In genomic region chr17:17079761-17080160, GRCh38 we compare ENCODE assay signal across 11 cellular contexts. TPM values are rescaled to one million over a fixed set of nuclear protein-coding genes. Genes with fewer than 3 reads are reported as not detected.
DNase-seq lines count a peak whose midpoint lies in the region; ATAC-seq, FAIRE-seq and TF ChIP-seq lines count a peak whose summit lies in the region.
"Had no signal": no experiment of that assay in that cellular context is flagged by ENCODE, and none has a peak within 500 bp of the region (broad histone marks: within the 10 kb centered on the region; RNA-seq: fewer than 3 reads in every experiment).

No MANE protein-coding gene starts in this region.

- peak overlapping the region; percentile 13 to 47 for H3K27ac ChIP-seq in coronary artery
- H3K27ac ChIP-seq in keratinocyte (ENCODE audit: control insufficient read depth, insufficient read depth, low read length) = no peak overlapping the region
- H3K27ac ChIP-seq in psoas muscle = peak overlapping the region; percentile 25

- no peaks in the 10 kb centered on the region for H3K27me3 ChIP-seq in keratinocyte (ENCODE audit: control insufficient read depth, extremely low read depth, insufficient read depth, low read length)
- H3K27me3 ChIP-seq in psoas muscle (ENCODE audit: insufficient read depth in 3 of 3, low read length in 2 of 3) = no peaks in the 10 kb centered on the region

- peak; percentile 46 for FAIRE-seq in keratinocyte (lab: Jason Lieb, UNC)

- peaks cover 36 to 66% of the 10 kb centered on the region in 2 experiments for H3K36me3 ChIP-seq in keratinocyte (ENCODE audit: control insufficient read depth in 2 of 2, extremely low read depth in 1 of 2, insufficient read depth in 2 of 2, low read length in 2 of 2)
- H3K36me3 ChIP-seq in psoas muscle (ENCODE audit: insufficient read depth in 1 of 2, low read depth in 1 of 2) = peaks cover 3 to 54% of the 10 kb centered on the region in 2 donors

- TF ChIP-seq CTCF in coronary artery (IDR thresholded peaks at IDR 0.05) = no peak
- no peak for TF ChIP-seq CTCF in keratinocyte (optimal IDR thresholded peaks at IDR 0.05 in 1 of 3, IDR thresholded peaks at IDR 0.05 in 1 of 3, conservative IDR thresholded peaks at IDR 0.05 in 1 of 3; ENCODE audit: extremely low read depth in 1 of 3, insufficient read depth in 2 of 3, low read length in 3 of 3)
- TF ChIP-seq CTCF in psoas muscle (IDR thresholded peaks at IDR 0.05) = no peak

- peak; percentile 54 for DNase-seq in DMS79 (lab: John Stamatoyannopoulos, UW)
- DNase-seq in coronary artery (ENCODE audit: low spot score) = no peak
- DNase-seq in keratinocyte (ENCODE audit: low read depth, low spot score) = no peak
- DNase-seq in psoas muscle = peak; percentile 51 to 78
- DNase-seq in stimulated activated CD4-positive, alpha-beta T cell treated with anti-CD3 and anti-CD28 coated beads, Interleukin-12 subunit alpha, Interleukin-12 subunit beta, amount 100 ng/mL, for 4 hours = no peak
- no peak for DNase-seq in mucosa of gallbladder (ENCODE audit: low spot score)
- DNase-seq in NCI-H2171 (lab: John Stamatoyannopoulos, UW) = no peak
- no peak for DNase-seq in NCI-H2081 (lab: John Stamatoyannopoulos, UW)
- DNase-seq: activated CD8-positive, alpha-beta memory T cell treated with anti-CD3 and anti-CD28 coated beads, Interleukin-2, amount 50 U/mL, for 48 hours; naive thymus-derived CD4-positive, alpha-beta T cell; NCI-H1417 had no signal

- dilution Hi-C loops in keratinocyte (cut with MboI; ENCODE audit: extremely low pct_ligation_motif_present, low sequenced_read_pairs) = no loop called here

- peaks cover 6% of the 10 kb centered on the region for H3K9me1 ChIP-seq in keratinocyte (ENCODE audit: control insufficient read depth, extremely low read depth, insufficient read depth, low read length)

- H3K9me3 ChIP-seq in keratinocyte (ENCODE audit: control insufficient read depth, low read depth, low read length) (no peaks in the 10 kb centered on the region), psoas muscle (no peaks in the 10 kb centered on the region)

- 22 to 37% (median 22%) methylated on average over 6 of the region's 6 CpGs for WGBS in psoas muscle, 3 donors

- H2AFZ ChIP-seq in keratinocyte (ENCODE audit: control insufficient read depth, low read length) = no peak overlapping the region

- H3K4me3 ChIP-seq in coronary artery (peak overlapping the region; percentile 26), keratinocyte (ENCODE audit: control insufficient read depth in 2 of 3, extremely low read depth in 1 of 3, insufficient read depth in 2 of 3, low read depth in 1 of 3, low read length in 3 of 3) (no peak overlapping the region), psoas muscle (no peak overlapping the region)

- no peak overlapping the region for H3K9ac ChIP-seq in keratinocyte (ENCODE audit: control insufficient read depth, extremely low read depth, insufficient read depth, low read length)

- H3K4me2 ChIP-seq in keratinocyte (ENCODE audit: control insufficient read depth, extremely low read depth, insufficient read depth, low read depth, low read length) = no peak overlapping the region

- peak; percentile 27 to 77 (median 64) for ATAC-seq in psoas muscle
- ATAC-seq: naive thymus-derived CD4-positive, alpha-beta T cell had no signal

- H3K4me1 ChIP-seq in keratinocyte (ENCODE audit: control insufficient read depth, extremely low read depth, insufficient read depth, low read length) = peaks cover 22% of the 10 kb centered on the region
- H3K4me1 ChIP-seq in psoas muscle = peaks cover 72% of the 10 kb centered on the region

- peaks cover 87% of the 10 kb centered on the region for H3K79me2 ChIP-seq in keratinocyte (ENCODE audit: control insufficient read depth, insufficient read depth, low read length)

- intact Hi-C loops in psoas muscle (cut with DNase I) = no loop called here

- peaks cover 31% of the 10 kb centered on the region for H4K20me1 ChIP-seq in keratinocyte (ENCODE audit: control insufficient read depth, extremely low read depth, insufficient read depth, low read length)

RNA-seq across cellular contexts. Expression of gene MPRIP, which starts 37.5 kb away (rescaled TPM):
- polyA plus RNA-seq in keratinocyte (76.4 to 113 TPM (median 93.2 TPM) in 3 replicates), psoas muscle (100 to 1,000 TPM; 142 to 270 (median 184) TPM)
- polyA plus RNA-seq in keratinocyte (2011; ENCODE audit: low read depth) = 241 TPM
- 61.6 and 75.3 TPM in 2 replicates for polyA plus RNA-seq in keratinocyte (2011; cell fraction: cytosol; rRNA removed)
- polyA plus RNA-seq in keratinocyte (2011; cell fraction: nucleus; rRNA removed) = 160 and 188 TPM in 2 replicates
- 132 and 155 TPM in 2 replicates for polyA plus RNA-seq in keratinocyte (2012; ENCODE audit: low replicate concordance)
- polyA minus RNA-seq in keratinocyte = 188 to 396 TPM (median 205 TPM) in 3 replicates
- polyA minus RNA-seq in keratinocyte (2011; cell fraction: cytosol; rRNA and poly(A)+ RNA removed) = 102 TPM
- 123 and 162 TPM in 2 replicates for polyA minus RNA-seq in keratinocyte (2011; cell fraction: nucleus; rRNA and poly(A)+ RNA removed)
- total RNA-seq in psoas muscle (100 to 1,000 TPM; 228 to 322 (median 258) TPM), mucosa of gallbladder (263 TPM)

Comparison
In these comparisons a context has a peak if more than half of its experiments do, and no peak if none do; other contexts are left out.
1. DNase-seq: peak in DMS79 (single experiment) and psoas muscle (2 of 2); none in coronary artery (single experiment), keratinocyte (single experiment), stimulated activated CD4-positive, alpha-beta T cell treated with anti-CD3 and anti-CD28 coated beads, Interleukin-12 subunit alpha, Interleukin-12 subunit beta, amount 100 ng/mL, for 4 hours (single experiment), mucosa of gallbladder (single experiment), NCI-H2171 (single experiment) and NCI-H2081 (0 of 2).